In the genomic region with DNA sequence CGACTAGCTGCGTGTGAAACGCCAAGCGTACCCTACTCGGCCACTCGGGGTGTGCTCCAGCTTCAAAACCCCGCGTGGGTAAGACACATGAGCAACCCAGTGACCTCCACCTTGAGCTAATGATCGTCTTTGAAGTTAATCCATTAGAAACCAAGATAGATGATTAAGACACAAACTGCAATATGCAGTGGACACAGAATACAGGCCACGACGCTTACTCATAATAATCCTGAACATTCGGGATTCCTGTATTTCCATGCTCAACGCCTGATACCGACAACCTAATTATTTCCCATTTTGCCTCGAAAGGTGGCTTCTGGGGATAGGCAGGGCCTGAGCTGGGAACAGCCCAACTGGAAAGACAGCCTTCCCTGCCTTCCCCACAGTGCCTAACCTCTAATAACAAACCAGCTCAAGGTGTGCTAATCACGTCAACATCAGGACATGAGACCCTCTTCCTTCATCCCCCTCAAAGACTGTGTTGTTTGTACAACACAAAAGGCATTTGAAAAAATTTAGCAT, we compare ENCODE assay signal across 8 cellular contexts. TPM values are rescaled to one million over a fixed set of nuclear protein-coding genes. Genes with fewer than 3 reads are reported as not detected.
DNase-seq lines count a peak whose midpoint lies in the region; TF ChIP-seq lines count a peak whose summit lies in the region.

No MANE protein-coding gene starts in this region.

- no peaks in the 10 kb centered on the region for H3K9me3 ChIP-seq in CD4-positive, alpha-beta memory T cell (ENCODE audit: control insufficient read depth in 1 of 2, low read length in 2 of 2)

- H3K27ac ChIP-seq in CD4-positive, alpha-beta memory T cell (ENCODE audit: low read depth, low read length): no peak overlapping the region

- peaks cover 14% of the 10 kb centered on the region for H3K4me1 ChIP-seq in CD4-positive, alpha-beta memory T cell (ENCODE audit: insufficient read depth, low read length)

- H3K9me3 Mint-ChIP-seq in CD4-positive, alpha-beta memory T cell: no peaks in the 10 kb centered on the region
- no peaks in the 10 kb centered on the region for H3K9me3 Mint-ChIP-seq in dendritic cell treated with granulocyte-macrophage colony-stimulating factor and Interleukin-4, amounts not matched to agents 40 ng/mL and 50 ng/mL, for 4 days
- no peaks in the 10 kb centered on the region for H3K9me3 Mint-ChIP-seq in nephron progenitor cell

- POLR2A ChIA-PET in CD4-positive, alpha-beta memory T cell (lab: Charles Lee; ENCODE audit: partially characterized antibody): interaction anchor here (0.6 to 1.2 kb wide), 2 partner anchors 15 to 42 kb away, joined by 3 to 4 read pairs; partner anchors contain the start of gene UTP6

- DNase-seq in CD4-positive, alpha-beta memory T cell: no peak
- no peak for DNase-seq in Jurkat, Clone E6-1 (ENCODE audit: low read depth, low spot score)
- DNase-seq in nephron progenitor cell (no peak), Ammon's horn (ENCODE audit: low spot score) (no peak), NCI-H510A (lab: John Stamatoyannopoulos, UW) (no peak), ureter (ENCODE audit: low spot score) (no peak)
- DNase-seq in stimulated activated CD4-positive, alpha-beta T cell treated with anti-CD3 and anti-CD28 coated beads, Interleukin-1b, Interleukin-23, amount 100 ng/mL, for 48 hours: no peak

- H3K36me3 ChIP-seq in CD4-positive, alpha-beta memory T cell (ENCODE audit: insufficient read depth, low read length): peaks cover 4% of the 10 kb centered on the region

- peaks cover 12 to 22% (median 14%) of the 10 kb centered on the region in 4 donors for H3K4me1 Mint-ChIP-seq in CD4-positive, alpha-beta memory T cell
- peaks cover 27% of the 10 kb centered on the region for H3K4me1 Mint-ChIP-seq in dendritic cell treated with granulocyte-macrophage colony-stimulating factor and Interleukin-4, amounts not matched to agents 40 ng/mL and 50 ng/mL, for 4 days (ENCODE audit: low read depth)
- peaks cover 27% of the 10 kb centered on the region for H3K4me1 Mint-ChIP-seq in nephron progenitor cell

- H3K27me3 ChIP-seq in CD4-positive, alpha-beta memory T cell (ENCODE audit: insufficient read depth, low read length): no peaks in the 10 kb centered on the region

- no peak for TF ChIP-seq CTCF in nephron progenitor cell (IDR thresholded peaks at IDR 0.05)

- peak overlapping the region in 5 of 7 donors; percentile 1 to 84 (median 79) for H3K27ac Mint-ChIP-seq in CD4-positive, alpha-beta memory T cell
- no peak overlapping the region for H3K27ac Mint-ChIP-seq in dendritic cell treated with granulocyte-macrophage colony-stimulating factor and Interleukin-4, amounts not matched to agents 40 ng/mL and 50 ng/mL, for 4 days
- H3K27ac Mint-ChIP-seq in nephron progenitor cell: no peak overlapping the region

- H3K4me3 Mint-ChIP-seq in CD4-positive, alpha-beta memory T cell: peak overlapping the region; percentile 81 to 91 (median 84)
- peak overlapping the region; percentile 62 for H3K4me3 Mint-ChIP-seq in dendritic cell treated with granulocyte-macrophage colony-stimulating factor and Interleukin-4, amounts not matched to agents 40 ng/mL and 50 ng/mL, for 4 days
- H3K4me3 Mint-ChIP-seq in nephron progenitor cell: peak overlapping the region; percentile 76

- CTCF ChIA-PET in CD4-positive, alpha-beta memory T cell (lab: Charles Lee; ENCODE audit: partially characterized antibody): interaction anchor here (0.9 kb wide), 1 partner anchor 423 kb away, joined by 3 read pairs; no protein-coding TSS in a partner anchor

- H3K36me3 Mint-ChIP-seq in CD4-positive, alpha-beta memory T cell: peaks cover 10 to 19% of the 10 kb centered on the region in 2 donors
- peaks cover 45% of the 10 kb centered on the region for H3K36me3 Mint-ChIP-seq in dendritic cell treated with granulocyte-macrophage colony-stimulating factor and Interleukin-4, amounts not matched to agents 40 ng/mL and 50 ng/mL, for 4 days (ENCODE audit: low read depth)
- H3K36me3 Mint-ChIP-seq in nephron progenitor cell (ENCODE audit: low read depth): peaks cover 28% of the 10 kb centered on the region

- no peaks in the 10 kb centered on the region for H3K27me3 Mint-ChIP-seq in CD4-positive, alpha-beta memory T cell
- no peaks in the 10 kb centered on the region for H3K27me3 Mint-ChIP-seq in dendritic cell treated with granulocyte-macrophage colony-stimulating factor and Interleukin-4, amounts not matched to agents 40 ng/mL and 50 ng/mL, for 4 days
- peaks cover 6% of the 10 kb centered on the region for H3K27me3 Mint-ChIP-seq in nephron progenitor cell (ENCODE audit: low read depth, poor library complexity)

- intact Hi-C loops in CD4-positive, alpha-beta memory T cell (cut with micrococcal nuclease): loop anchor here (1.0 to 5.0 kb wide), 2 partner anchors 42 to 372 kb away; partner anchors contain the start of gene UTP6
- intact Hi-C loops in dendritic cell treated with granulocyte-macrophage colony-stimulating factor and Interleukin-4, amounts not matched to agents 40 ng/mL and 50 ng/mL, for 4 days (cut with micrococcal nuclease): loop anchor here (5.0 kb wide), 2 partner anchors 43 to 307 kb away; partner anchors contain the start of gene UTP6

- H3K4me3 ChIP-seq in CD4-positive, alpha-beta memory T cell (ENCODE audit: low read length in 2 of 2): peak overlapping the region in 1 of 2 donors; percentile 65
- H3K4me3 ChIP-seq in Jurkat, Clone E6-1 (ENCODE audit: low read length): peak overlapping the region; percentile 74

RNA-seq across cellular contexts. Expression of gene COPRS, which starts 0.5 kb away (rescaled TPM):
- total RNA-seq in CD4-positive, alpha-beta memory T cell: 1 to 10 TPM; 3.3 to 3.6 TPM
- polyA plus RNA-seq in CD4-positive, alpha-beta memory T cell: 10 to 100 TPM; 12.1 to 13.2 TPM
- polyA plus RNA-seq in Jurkat, Clone E6-1 (2012; ENCODE audit: insufficient read depth, insufficient read length): 88.2 TPM
- total RNA-seq in ureter: 24.3 TPM

RNA-seq across cellular contexts. Expression of gene UTP6, which starts 42.0 kb away (rescaled TPM):
- 10 to 100 TPM; 70.0 to 71.0 TPM for total RNA-seq in CD4-positive, alpha-beta memory T cell
- 10 to 100 TPM; 19.7 to 57.9 TPM for polyA plus RNA-seq in CD4-positive, alpha-beta memory T cell
- polyA plus RNA-seq in Jurkat, Clone E6-1 (2012; ENCODE audit: insufficient read depth, insufficient read length): 128 TPM
- total RNA-seq in ureter: 60.2 TPM

Comparison
In these comparisons a context has a peak if more than half of its experiments do, and no peak if none do; other contexts are left out.
1. H3K27ac Mint-ChIP-seq: peak in CD4-positive, alpha-beta memory T cell (5 of 7); none in dendritic cell treated with granulocyte-macrophage colony-stimulating factor and Interleukin-4, amounts not matched to agents 40 ng/mL and 50 ng/mL, for 4 days (single experiment) and nephron progenitor cell (single experiment).
2. Peak in every context shown above with its lines, with median percentiles within 50 percentile points of each other: H3K4me3 Mint-ChIP-seq.